Comparison of ENCODE assay signal across 24 cellular contexts in the genomic region with DNA sequence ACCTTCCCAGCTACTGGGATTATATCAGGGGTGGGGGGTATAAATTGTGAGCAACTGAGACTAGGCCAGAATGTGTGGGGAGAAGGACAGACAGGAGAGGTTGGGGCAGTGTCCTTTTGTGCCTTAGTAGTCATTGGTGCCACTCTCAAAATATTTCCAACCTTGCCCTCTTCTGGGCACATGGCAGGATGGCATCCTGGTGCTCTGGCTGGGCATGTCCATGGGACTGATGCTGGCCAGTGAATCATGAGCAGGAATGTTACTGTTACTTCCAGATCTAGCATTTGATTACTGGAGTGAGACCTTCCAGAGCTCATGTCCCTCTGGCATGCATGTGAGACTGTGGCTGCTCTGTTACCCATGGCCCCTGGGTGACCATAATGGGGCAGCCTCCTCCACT.
A peak's percentile ranks its signal among the peaks of the same experiment; 100 is the strongest.
DNase-seq lines count a peak whose midpoint lies in the region; ATAC-seq, FAIRE-seq and TF ChIP-seq lines count a peak whose summit lies in the region.
"Had no signal": no experiment of that assay in that cellular context is flagged by ENCODE, and none has a peak within 500 bp of the region (broad histone marks: within the 10 kb centered on the region; RNA-seq: fewer than 3 reads in every experiment).

No MANE protein-coding gene starts in this region.

- FAIRE-seq in H54 (lab: Jason Lieb, UNC) (no peak), GM19239 (lab: Jason Lieb, UNC) (no peak)

- no peak for TF ChIP-seq POLR2A in H54 (IDR thresholded peaks at IDR 0.05; ENCODE audit: low read depth, low read length)

- H3K79me2 ChIP-seq in mammary epithelial cell (ENCODE audit: insufficient read depth, low read length): no peaks in the 10 kb centered on the region

- peak; percentile 23 for DNase-seq in AG10803 (ENCODE audit: low read depth)
- DNase-seq in H54 (ENCODE audit: insufficient read length, low spot score): peak; percentile 39
- peak; percentile 58 for DNase-seq in mammary epithelial cell
- no peak for DNase-seq in left lobe of liver (ENCODE audit: low spot score)
- no peak for DNase-seq in NCI-H2196 (lab: John Stamatoyannopoulos, UW; ENCODE audit: unreplicated experiment)
- DNase-seq in GM19239 (ENCODE audit: insufficient read length, low spot score): no peak
- DNase-seq in NCI-H345 treated with DMSO at 0.1 percent for 48 hours (lab: John Stamatoyannopoulos, UW; ENCODE audit: unreplicated experiment): no peak
- DNase-seq: dorsolateral prefrontal cortex; esophagus squamous epithelium; GOT3; immature natural killer cell; KG1; mesendoderm; naive thymus-derived CD8-positive, alpha-beta T cell; NCI-H1092; NCI-H2081; NCI-H524 treated with DMSO at 0.1 percent for 48 hours; posterior cingulate gyrus; stimulated activated CD8-positive, alpha-beta memory T cell treated with anti-CD3 and anti-CD28 coated beads, Interleukin-4, amount 100 ng/mL, for 48 hours; T-helper 9 cell had no signal

- in situ Hi-C loops in mammary epithelial cell (cut with MboI; ENCODE audit: low sequenced_read_pairs in 2 of 2): no loop called here

- peak overlapping the region; percentile 60 for H2AFZ ChIP-seq in mammary epithelial cell (ENCODE audit: low read depth, low read length)

- dilution Hi-C loops in mammary epithelial cell (cut with HindIII; ENCODE audit: low sequenced_read_pairs): no loop called here

- H3K36me3 ChIP-seq in mammary epithelial cell (ENCODE audit: insufficient read depth, low read length): no peaks in the 10 kb centered on the region
- H3K36me3 ChIP-seq: esophagus squamous epithelium had no signal

- no peak overlapping the region for H3K4me2 ChIP-seq in mammary epithelial cell (ENCODE audit: insufficient read depth, low read depth, low read length)
- H3K4me2 ChIP-seq: smooth muscle cell had no signal

- H3K27me3 ChIP-seq in mammary epithelial cell (ENCODE audit: insufficient read depth, low read length): no peaks in the 10 kb centered on the region

- no peaks in the 10 kb centered on the region for H3K9me3 ChIP-seq in mammary epithelial cell (replicated peaks; ENCODE audit: insufficient read depth, low read length)
- H3K9me3 ChIP-seq: esophagus squamous epithelium had no signal

- no peak overlapping the region for H3K9ac ChIP-seq in mammary epithelial cell (ENCODE audit: insufficient read depth, low read length)

- H3K4me1 ChIP-seq in mammary epithelial cell (ENCODE audit: insufficient read depth, low read length): peaks cover 20% of the 10 kb centered on the region
- H3K4me1 ChIP-seq: esophagus squamous epithelium had no signal

- H3K4me3 ChIP-seq in AG10803 (ENCODE audit: low read length): no peak overlapping the region
- H3K4me3 ChIP-seq in mammary epithelial cell (replicated peaks in 1 of 3; ENCODE audit: insufficient read depth in 1 of 3, low read depth in 2 of 3, low read length in 3 of 3): no peak overlapping the region
- H3K4me3 ChIP-seq: dorsolateral prefrontal cortex, esophagus squamous epithelium, smooth muscle cell had no signal

- intact Hi-C loops in mammary epithelial cell (cut with micrococcal nuclease): loop anchor here (1.0 to 5.0 kb wide), 7 partner anchors 41 to 460 kb away; no protein-coding TSS in a partner anchor

- peak; percentile 71 for ATAC-seq in left lobe of liver
- ATAC-seq in HG03571 (IDR thresholded peaks at IDR 0.05; ENCODE audit: unreplicated experiment): no peak
- ATAC-seq: activated CD4-positive, CD25-positive, alpha-beta regulatory T cell treated with anti-CD3 and anti-CD28 coated beads, Interleukin-2, amount 50 U/mL, for 24 hours; naive thymus-derived CD8-positive, alpha-beta T cell had no signal

- no peak overlapping the region for H3K27ac ChIP-seq in mammary epithelial cell (ENCODE audit: insufficient read depth, low read depth, low read length)
- H3K27ac ChIP-seq: C4-2B, dorsolateral prefrontal cortex, esophagus squamous epithelium had no signal

- no peaks in the 10 kb centered on the region for H4K20me1 ChIP-seq in mammary epithelial cell (ENCODE audit: insufficient read depth, low read length)

- TF ChIP-seq CTCF in AG10803 (conservative IDR thresholded peaks at IDR 0.05; ENCODE audit: low read length): peak; percentile 38
- TF ChIP-seq CTCF in mammary epithelial cell (conservative IDR thresholded peaks at IDR 0.05 in 1 of 2, IDR thresholded peaks at IDR 0.05 in 1 of 2; ENCODE audit: extremely low read depth in 1 of 2, insufficient read depth in 1 of 2, low read depth in 1 of 2, low read length in 2 of 2): peak; percentile 48 to 67

- BruUV-seq in mammary epithelial cell (replicated peaks; lab: Mats Ljungman, UMichigan): no TSS peak

- CTCF ChIA-PET in mammary epithelial cell (lab: Charles Lee; ENCODE audit: low non-redundant PET): interaction anchor here (0.6 kb wide), 2 partner anchors 135 to 331 kb away, joined by 3 to 4 read pairs; no protein-coding TSS in a partner anchor

Comparison
In these comparisons a context has a peak if more than half of its experiments do, and no peak if none do; other contexts are left out.
1. DNase-seq: peak in AG10803 (single experiment), H54 (single experiment) and mammary epithelial cell (single experiment); none in left lobe of liver (single experiment), NCI-H2196 (single experiment), GM19239 (single experiment) and NCI-H345 treated with DMSO at 0.1 percent for 48 hours (single experiment).